ENCODE assay signal across 23 cellular contexts in the genomic region with DNA sequence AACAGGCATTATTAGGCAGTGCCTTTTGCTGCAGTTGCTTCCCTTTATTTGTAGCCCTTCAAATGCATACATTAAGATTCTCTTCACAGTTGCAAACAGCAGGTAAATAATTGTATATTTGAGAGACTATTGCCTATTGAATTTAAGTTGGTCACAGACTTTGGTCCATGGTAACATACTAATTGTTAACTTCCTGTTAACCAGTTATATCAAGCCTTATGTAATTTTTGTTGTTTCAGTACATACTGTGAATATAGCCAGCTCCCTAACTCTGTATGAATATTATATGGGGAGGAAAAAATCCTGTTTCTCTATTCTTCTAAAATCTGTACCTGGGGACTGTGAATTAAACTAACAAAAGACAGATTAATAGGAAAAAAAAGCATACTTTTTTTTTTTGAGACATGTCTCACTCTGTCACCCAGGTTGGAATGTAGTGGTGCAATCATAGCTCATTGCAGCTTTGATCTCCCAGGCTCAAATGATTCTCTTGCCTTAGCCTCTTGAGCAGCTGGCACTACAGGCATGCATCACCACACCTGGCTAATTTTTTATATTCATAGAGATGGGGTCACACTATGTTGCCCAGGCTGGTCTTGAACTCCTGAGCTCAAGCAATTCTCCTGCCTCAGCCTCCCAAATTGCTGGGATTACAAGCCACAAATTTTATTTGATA. TPM values are rescaled to one million over a fixed set of nuclear protein-coding genes. Genes with fewer than 3 reads are reported as not detected.
"Had no signal": no experiment of that assay in that cellular context is flagged by ENCODE, and none has a peak within 500 bp of the region (broad histone marks: within the 10 kb centered on the region; RNA-seq: fewer than 3 reads in every experiment).

No MANE protein-coding gene starts in this region.

- H3K9me3 ChIP-seq: esophagus muscularis mucosa, gastroesophageal sphincter, neutrophil, psoas muscle, sigmoid colon had no signal

- H3K27me3 ChIP-seq: esophagus muscularis mucosa, gastroesophageal sphincter, neutrophil, sigmoid colon, stomach had no signal

- ATAC-seq: gastroesophageal sphincter, left cardiac atrium, left ventricle myocardium superior, psoas muscle had no signal

- H3K4me1 ChIP-seq: esophagus muscularis mucosa, gastroesophageal sphincter, psoas muscle, stomach had no signal

- DNase-seq: effector CD8-positive, alpha-beta T cell; glutamatergic neuron; immature natural killer cell; left cardiac atrium; left ventricle myocardium superior; mesenchymal stem cell; midbrain; psoas muscle; sigmoid colon; stimulated activated CD4-positive, alpha-beta T cell treated with anti-CD3 and anti-CD28 coated beads, Interleukin-2, amount 100 ng/mL, for 24 hours; stimulated activated CD4-positive, alpha-beta T cell treated with anti-CD3 and anti-CD28 coated beads, Interleukin-4, amount 100 ng/mL, for 4 hours; stomach; substantia nigra; trophoblast cell had no signal

- H3K27ac ChIP-seq: coronary artery, esophagus muscularis mucosa, gastroesophageal sphincter, neutrophil, psoas muscle, sigmoid colon, skin epidermis, stomach had no signal

- H3K36me3 ChIP-seq: esophagus muscularis mucosa, gastroesophageal sphincter, neutrophil, sigmoid colon, stomach had no signal

- H3K4me3 ChIP-seq: coronary artery, esophagus muscularis mucosa, gastroesophageal sphincter, lung, psoas muscle, sigmoid colon, skin epidermis, stomach had no signal

RNA-seq across cellular contexts. Expression of a gene that starts 53.2 kb away (rescaled TPM):
- total RNA-seq: chondrocyte, dermis microvascular lymphatic vessel endothelial cell, fibroblast of villous mesenchyme had no signal
- polyA plus RNA-seq: immature natural killer cell had no signal
